6 cellular contexts compared by ENCODE assay signal in genomic region chr4:39232100-39232499, GRCh38.
"Had no signal": no experiment of that assay in that cellular context is flagged by ENCODE, and none has a peak within 500 bp of the region (broad histone marks: within the 10 kb centered on the region; RNA-seq: fewer than 3 reads in every experiment).

No MANE protein-coding gene starts in this region.

- ATAC-seq: GM23338 had no signal

- FAIRE-seq: H1, H54, HTR-8/SVneo had no signal

- DNase-seq: H9, HCEC 1CT had no signal

- H3K4me3 ChIP-seq: GM23338 had no signal
